Comparison of ENCODE assay signal across 11 cellular contexts in genomic region chr17:64005734-64006167, GRCh38. TPM values are rescaled to one million over a fixed set of nuclear protein-coding genes. Genes with fewer than 3 reads are reported as not detected.
DNase-seq lines count a peak whose midpoint lies in the region; ATAC-seq, FAIRE-seq and TF ChIP-seq lines count a peak whose summit lies in the region.
"Had no signal": no experiment of that assay in that cellular context is flagged by ENCODE, and none has a peak within 500 bp of the region (broad histone marks: within the 10 kb centered on the region; RNA-seq: fewer than 3 reads in every experiment).

No MANE protein-coding gene starts in this region.

- ATAC-seq in naive thymus-derived CD8-positive, alpha-beta T cell: no peak

- TF ChIP-seq CTCF in VCaP (conservative IDR thresholded peaks at IDR 0.05) (peak; percentile 18; the same call in 1 of the 2 replicates), nephron progenitor cell (IDR thresholded peaks at IDR 0.05) (no peak)

- H3K27me3 Mint-ChIP-seq in naive thymus-derived CD8-positive, alpha-beta T cell: no peaks in the 10 kb centered on the region
- H3K27me3 Mint-ChIP-seq in nephron progenitor cell (ENCODE audit: low read depth, poor library complexity): peaks cover 21% of the 10 kb centered on the region

- H3K36me3 ChIP-seq in MG63: no peaks in the 10 kb centered on the region
- H3K36me3 ChIP-seq: WERI-Rb-1 had no signal

- FAIRE-seq in RCC 7860 (lab: Jason Lieb, UNC): no peak
- FAIRE-seq: endometrium had no signal

- H3K4me3 ChIP-seq in MG63: no peak overlapping the region

- H3K27ac Mint-ChIP-seq in naive thymus-derived CD8-positive, alpha-beta T cell: peak overlapping the region in 9 of 10 donors; percentile 53 to 91 (median 82)
- H3K27ac Mint-ChIP-seq in nephron progenitor cell: no peak overlapping the region

- peaks cover 3% of the 10 kb centered on the region; the same call in 1 of the 2 replicates for H3K9me3 ChIP-seq in MG63

- no peak overlapping the region for H3K27ac ChIP-seq in VCaP
- H3K27ac ChIP-seq: WERI-Rb-1 had no signal

- peaks cover 0 to 65% (median 20%) of the 10 kb centered on the region in 3 donors for H3K36me3 Mint-ChIP-seq in naive thymus-derived CD8-positive, alpha-beta T cell
- no peaks in the 10 kb centered on the region for H3K36me3 Mint-ChIP-seq in nephron progenitor cell (ENCODE audit: low read depth)

- H3K4me3 Mint-ChIP-seq in naive thymus-derived CD8-positive, alpha-beta T cell: peak overlapping the region in 1 of 10 donors; percentile 38
- H3K4me3 Mint-ChIP-seq in nephron progenitor cell: no peak overlapping the region

- DNase-seq in DMS 273 (lab: John Stamatoyannopoulos, UW; ENCODE audit: unreplicated experiment) (peak; percentile 88), MG63 (peak; percentile 51), GDM1 (lab: John Stamatoyannopoulos, UW) (no peak), nephron progenitor cell (no peak), RCC 7860 (ENCODE audit: low spot score) (no peak), NCI-H187 (lab: John Stamatoyannopoulos, UW) (no peak)
- peak in 1 of 10 donors; percentile 1 for DNase-seq in naive thymus-derived CD8-positive, alpha-beta T cell

- H3K27me3 ChIP-seq in MG63: no peaks in the 10 kb centered on the region

- H3K9me3 Mint-ChIP-seq in naive thymus-derived CD8-positive, alpha-beta T cell: no peaks in the 10 kb centered on the region
- peaks cover 7% of the 10 kb centered on the region for H3K9me3 Mint-ChIP-seq in nephron progenitor cell

- peaks cover 20 to 55% (median 50%) of the 10 kb centered on the region in 4 donors for H3K4me1 Mint-ChIP-seq in naive thymus-derived CD8-positive, alpha-beta T cell
- peaks cover 29% of the 10 kb centered on the region for H3K4me1 Mint-ChIP-seq in nephron progenitor cell

- POLR2A ChIA-PET in naive thymus-derived CD8-positive, alpha-beta T cell (lab: Charles Lee): interaction anchor here (0.9 to 3.4 kb wide), 2 partner anchors 12 to 14 kb away, joined by 3 to 13 read pairs; partner anchors contain the start of gene ICAM2

RNA-seq across cellular contexts. Expression of gene PRR29, which starts 7.6 kb away (rescaled TPM):
- total RNA-seq in MG63 (2014; rRNA removed; shearing (Covaris generic); ENCODE audit: low replicate concordance): not detected in 2 replicates
- total RNA-seq in naive thymus-derived CD8-positive, alpha-beta T cell: under 1 TPM in 1 of 2 experiments, not detected in 1; 0.30 TPM
- polyA plus RNA-seq in naive thymus-derived CD8-positive, alpha-beta T cell: 1 to 10 TPM; 3.4 to 4.6 (median 3.7) TPM

RNA-seq across cellular contexts. Expression of gene ICAM2, which starts 14.7 kb away (rescaled TPM):
- not detected in 2 replicates for total RNA-seq in MG63 (2014; rRNA removed; shearing (Covaris generic); ENCODE audit: low replicate concordance)
- total RNA-seq in naive thymus-derived CD8-positive, alpha-beta T cell: 10 to 100 TPM; 89.2 to 89.3 TPM
- polyA plus RNA-seq in naive thymus-derived CD8-positive, alpha-beta T cell: 100 to 1,000 TPM; 218 to 306 (median 289) TPM
- polyA plus RNA-seq: neural cell had no signal

RNA-seq across cellular contexts. Expression of gene SCN4A, which starts 33.0 kb away (rescaled TPM):
- not detected in 2 replicates for total RNA-seq in MG63 (2014; rRNA removed; shearing (Covaris generic); ENCODE audit: low replicate concordance)
- total RNA-seq in naive thymus-derived CD8-positive, alpha-beta T cell: under 1 TPM; 0.05 to 0.22 TPM
- polyA plus RNA-seq in naive thymus-derived CD8-positive, alpha-beta T cell: not detected
- polyA plus RNA-seq: neural cell had no signal

Comparison
In these comparisons a context has a peak if more than half of its experiments do, and no peak if none do; other contexts are left out.
1. DNase-seq: peak in DMS 273 (single experiment) and MG63 (single experiment); none in GDM1 (single experiment), nephron progenitor cell (single experiment), RCC 7860 (single experiment) and NCI-H187 (0 of 2).
2. RNA of gene ICAM2, which starts 14.7 kb away (total RNA-seq): 89.2 to 89.3 TPM in naive thymus-derived CD8-positive, alpha-beta T cell; not detected in MG63; every median in the first group is over 10 times any median in the second.